1 cellular context compared by ENCODE assay signal in genomic region chr5:112860929-112861637, GRCh38.
A peak's percentile ranks its signal among the peaks of the same experiment; 100 is the strongest.
TF ChIP-seq lines count a peak whose summit lies in the region.

SRP19 (plus strand) TSS chr5:112861287; CDS start chr5:112861377, 90 bp downstream.

TF ChIP-seq in GM12878, 131 proteins besides CTCF, POLR2A, EP300 and RAD21 (continued from another document and continues in another):
- TF ChIP-seq ZNF592 (IDR thresholded peaks at IDR 0.05) (no peak), SMAD5 (IDR thresholded peaks at IDR 0.05; ENCODE audit: low read depth) (peak; percentile 41), NRF1 (conservative IDR thresholded peaks at IDR 0.05; ENCODE audit: low read depth, low read length) (no peak), DPF2 (IDR thresholded peaks at IDR 0.05) (peak; percentile 87), GATAD2B (conservative IDR thresholded peaks at IDR 0.05; ENCODE audit: low read depth) (peak; percentile 54; the same call in 1 of the 2 replicates), HDGF (IDR thresholded peaks at IDR 0.05) (no peak), SP1 (IDR thresholded peaks at IDR 0.05; ENCODE audit: low read depth, low read length) (peak; percentile 84), HDAC2 (IDR thresholded peaks at IDR 0.05) (no peak), E2F4 (IDR thresholded peaks at IDR 0.05; ENCODE audit: low read depth, low read length) (no peak), NR2C2 (IDR thresholded peaks at IDR 0.05; ENCODE audit: borderline replicate concordance, control insufficient read depth, insufficient read length, low read depth) (no peak), RCOR1 (conservative IDR thresholded peaks at IDR 0.05; ENCODE audit: low read depth, low read length) (peak; percentile 87; the same call in 1 of the 2 replicates), CHD4 (IDR thresholded peaks at IDR 0.05) (no peak), REST (IDR thresholded peaks at IDR 0.05; ENCODE audit: low read depth, low read length) (no peak), SPI1 (IDR thresholded peaks at IDR 0.05; ENCODE audit: borderline replicate concordance, insufficient read depth, low read depth, low read length) (peak; percentile 7; the same call in 1 of the 2 replicates), ZZZ3 (IDR thresholded peaks at IDR 0.05; ENCODE audit: control insufficient read depth, insufficient read length, low read depth) (no peak), JUNB (IDR thresholded peaks at IDR 0.05) (no peak; the same call in 1 of the 2 replicates), MYB (IDR thresholded peaks at IDR 0.05; ENCODE audit: borderline replicate concordance, low read depth, low read length) (no peak), NFIC (IDR thresholded peaks at IDR 0.05; ENCODE audit: low read depth, low read length) (peak; percentile 49; the same call in 1 of the 2 replicates), POLR2AphosphoS2 (IDR thresholded peaks at IDR 0.05; ENCODE audit: low read depth, low read length) (peak; percentile 34; the same call in 1 of the 2 replicates), HCFC1 (IDR thresholded peaks at IDR 0.05; ENCODE audit: low read length) (peak; percentile 56; the same call in 1 of the 2 replicates), YBX1 (IDR thresholded peaks at IDR 0.05) (no peak), CHD1 (IDR thresholded peaks at IDR 0.05; ENCODE audit: low read depth, low read length) (no peak), MEF2B (IDR thresholded peaks at IDR 0.05; ENCODE audit: partially characterized antibody, poor library complexity, severe bottlenecking) (peak; percentile 34), ZSCAN29 (IDR thresholded peaks at IDR 0.05) (peak; percentile 85), SUPT20H (IDR thresholded peaks at IDR 0.05; ENCODE audit: borderline replicate concordance, control insufficient read depth, low read depth, low read length) (no peak), ESRRA (IDR thresholded peaks at IDR 0.05; ENCODE audit: low read length) (no peak), ATF7 (IDR thresholded peaks at IDR 0.05; ENCODE audit: low read depth) (peak; percentile 72), NR2F1 (conservative IDR thresholded peaks at IDR 0.05) (no peak), ZBED1 (IDR thresholded peaks at IDR 0.05; ENCODE audit: borderline replicate concordance) (no peak)
- TF ChIP-seq, protein P1, sequence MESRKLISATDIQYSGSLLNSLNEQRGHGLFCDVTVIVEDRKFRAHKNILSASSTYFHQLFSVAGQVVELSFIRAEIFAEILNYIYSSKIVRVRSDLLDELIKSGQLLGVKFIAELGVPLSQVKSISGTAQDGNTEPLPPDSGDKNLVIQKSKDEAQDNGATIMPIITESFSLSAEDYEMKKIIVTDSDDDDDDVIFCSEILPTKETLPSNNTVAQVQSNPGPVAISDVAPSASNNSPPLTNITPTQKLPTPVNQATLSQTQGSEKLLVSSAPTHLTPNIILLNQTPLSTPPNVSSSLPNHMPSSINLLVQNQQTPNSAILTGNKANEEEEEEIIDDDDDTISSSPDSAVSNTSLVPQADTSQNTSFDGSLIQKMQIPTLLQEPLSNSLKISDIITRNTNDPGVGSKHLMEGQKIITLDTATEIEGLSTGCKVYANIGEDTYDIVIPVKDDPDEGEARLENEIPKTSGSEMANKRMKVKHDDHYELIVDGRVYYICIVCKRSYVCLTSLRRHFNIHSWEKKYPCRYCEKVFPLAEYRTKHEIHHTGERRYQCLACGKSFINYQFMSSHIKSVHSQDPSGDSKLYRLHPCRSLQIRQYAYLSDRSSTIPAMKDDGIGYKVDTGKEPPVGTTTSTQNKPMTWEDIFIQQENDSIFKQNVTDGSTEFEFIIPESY (IDR thresholded peaks at IDR 0.05), result no peak
- TF ChIP-seq, protein P2, sequence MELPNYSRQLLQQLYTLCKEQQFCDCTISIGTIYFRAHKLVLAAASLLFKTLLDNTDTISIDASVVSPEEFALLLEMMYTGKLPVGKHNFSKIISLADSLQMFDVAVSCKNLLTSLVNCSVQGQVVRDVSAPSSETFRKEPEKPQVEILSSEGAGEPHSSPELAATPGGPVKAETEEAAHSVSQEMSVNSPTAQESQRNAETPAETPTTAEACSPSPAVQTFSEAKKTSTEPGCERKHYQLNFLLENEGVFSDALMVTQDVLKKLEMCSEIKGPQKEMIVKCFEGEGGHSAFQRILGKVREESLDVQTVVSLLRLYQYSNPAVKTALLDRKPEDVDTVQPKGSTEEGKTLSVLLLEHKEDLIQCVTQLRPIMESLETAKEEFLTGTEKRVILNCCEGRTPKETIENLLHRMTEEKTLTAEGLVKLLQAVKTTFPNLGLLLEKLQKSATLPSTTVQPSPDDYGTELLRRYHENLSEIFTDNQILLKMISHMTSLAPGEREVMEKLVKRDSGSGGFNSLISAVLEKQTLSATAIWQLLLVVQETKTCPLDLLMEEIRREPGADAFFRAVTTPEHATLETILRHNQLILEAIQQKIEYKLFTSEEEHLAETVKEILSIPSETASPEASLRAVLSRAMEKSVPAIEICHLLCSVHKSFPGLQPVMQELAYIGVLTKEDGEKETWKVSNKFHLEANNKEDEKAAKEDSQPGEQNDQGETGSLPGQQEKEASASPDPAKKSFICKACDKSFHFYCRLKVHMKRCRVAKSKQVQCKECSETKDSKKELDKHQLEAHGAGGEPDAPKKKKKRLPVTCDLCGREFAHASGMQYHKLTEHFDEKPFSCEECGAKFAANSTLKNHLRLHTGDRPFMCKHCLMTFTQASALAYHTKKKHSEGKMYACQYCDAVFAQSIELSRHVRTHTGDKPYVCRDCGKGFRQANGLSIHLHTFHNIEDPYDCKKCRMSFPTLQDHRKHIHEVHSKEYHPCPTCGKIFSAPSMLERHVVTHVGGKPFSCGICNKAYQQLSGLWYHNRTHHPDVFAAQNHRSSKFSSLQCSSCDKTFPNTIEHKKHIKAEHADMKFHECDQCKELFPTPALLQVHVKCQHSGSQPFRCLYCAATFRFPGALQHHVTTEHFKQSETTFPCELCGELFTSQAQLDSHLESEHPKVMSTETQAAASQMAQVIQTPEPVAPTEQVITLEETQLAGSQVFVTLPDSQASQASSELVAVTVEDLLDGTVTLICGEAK (IDR thresholded peaks at IDR 0.05; ENCODE audit: borderline replicate concordance), result peak; percentile 97
- TF ChIP-seq, protein P3, sequence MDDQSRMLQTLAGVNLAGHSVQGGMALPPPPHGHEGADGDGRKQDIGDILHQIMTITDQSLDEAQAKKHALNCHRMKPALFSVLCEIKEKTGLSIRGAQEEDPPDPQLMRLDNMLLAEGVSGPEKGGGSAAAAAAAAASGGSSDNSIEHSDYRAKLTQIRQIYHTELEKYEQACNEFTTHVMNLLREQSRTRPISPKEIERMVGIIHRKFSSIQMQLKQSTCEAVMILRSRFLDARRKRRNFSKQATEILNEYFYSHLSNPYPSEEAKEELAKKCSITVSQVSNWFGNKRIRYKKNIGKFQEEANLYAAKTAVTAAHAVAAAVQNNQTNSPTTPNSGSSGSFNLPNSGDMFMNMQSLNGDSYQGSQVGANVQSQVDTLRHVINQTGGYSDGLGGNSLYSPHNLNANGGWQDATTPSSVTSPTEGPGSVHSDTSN (IDR thresholded peaks at IDR 0.05; ENCODE audit: insufficient replicate concordance, low read depth, low read length), result peak; percentile 98
- TF ChIP-seq, protein P4, sequence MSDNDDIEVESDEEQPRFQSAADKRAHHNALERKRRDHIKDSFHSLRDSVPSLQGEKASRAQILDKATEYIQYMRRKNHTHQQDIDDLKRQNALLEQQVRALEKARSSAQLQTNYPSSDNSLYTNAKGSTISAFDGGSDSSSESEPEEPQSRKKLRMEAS (IDR thresholded peaks at IDR 0.05; ENCODE audit: low read depth, low read length), result peak; percentile 90
- TF ChIP-seq, protein P5, sequence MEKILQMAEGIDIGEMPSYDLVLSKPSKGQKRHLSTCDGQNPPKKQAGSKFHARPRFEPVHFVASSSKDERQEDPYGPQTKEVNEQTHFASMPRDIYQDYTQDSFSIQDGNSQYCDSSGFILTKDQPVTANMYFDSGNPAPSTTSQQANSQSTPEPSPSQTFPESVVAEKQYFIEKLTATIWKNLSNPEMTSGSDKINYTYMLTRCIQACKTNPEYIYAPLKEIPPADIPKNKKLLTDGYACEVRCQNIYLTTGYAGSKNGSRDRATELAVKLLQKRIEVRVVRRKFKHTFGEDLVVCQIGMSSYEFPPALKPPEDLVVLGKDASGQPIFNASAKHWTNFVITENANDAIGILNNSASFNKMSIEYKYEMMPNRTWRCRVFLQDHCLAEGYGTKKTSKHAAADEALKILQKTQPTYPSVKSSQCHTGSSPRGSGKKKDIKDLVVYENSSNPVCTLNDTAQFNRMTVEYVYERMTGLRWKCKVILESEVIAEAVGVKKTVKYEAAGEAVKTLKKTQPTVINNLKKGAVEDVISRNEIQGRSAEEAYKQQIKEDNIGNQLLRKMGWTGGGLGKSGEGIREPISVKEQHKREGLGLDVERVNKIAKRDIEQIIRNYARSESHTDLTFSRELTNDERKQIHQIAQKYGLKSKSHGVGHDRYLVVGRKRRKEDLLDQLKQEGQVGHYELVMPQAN (conservative IDR thresholded peaks at IDR 0.05), result peak; percentile 77
- TF ChIP-seq, protein P6, sequence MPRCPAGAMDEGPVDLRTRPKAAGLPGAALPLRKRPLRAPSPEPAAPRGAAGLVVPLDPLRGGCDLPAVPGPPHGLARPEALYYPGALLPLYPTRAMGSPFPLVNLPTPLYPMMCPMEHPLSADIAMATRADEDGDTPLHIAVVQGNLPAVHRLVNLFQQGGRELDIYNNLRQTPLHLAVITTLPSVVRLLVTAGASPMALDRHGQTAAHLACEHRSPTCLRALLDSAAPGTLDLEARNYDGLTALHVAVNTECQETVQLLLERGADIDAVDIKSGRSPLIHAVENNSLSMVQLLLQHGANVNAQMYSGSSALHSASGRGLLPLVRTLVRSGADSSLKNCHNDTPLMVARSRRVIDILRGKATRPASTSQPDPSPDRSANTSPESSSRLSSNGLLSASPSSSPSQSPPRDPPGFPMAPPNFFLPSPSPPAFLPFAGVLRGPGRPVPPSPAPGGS (IDR thresholded peaks at IDR 0.05; ENCODE audit: borderline replicate concordance, insufficient read depth, low read depth, low read length, poor library complexity, severe bottlenecking), result no peak
